ENCODE assay signal across 18 cellular contexts in genomic region chr16:30340621-30341020, GRCh38. TPM values are rescaled to one million over a fixed set of nuclear protein-coding genes. Genes with fewer than 3 reads are reported as not detected.
DNase-seq lines count a peak whose midpoint lies in the region; TF ChIP-seq lines count a peak whose summit lies in the region.
"Had no signal": no experiment of that assay in that cellular context is flagged by ENCODE, and none has a peak within 500 bp of the region (broad histone marks: within the 10 kb centered on the region; RNA-seq: fewer than 3 reads in every experiment).

No MANE protein-coding gene starts in this region.

- H3K27ac Mint-ChIP-seq in H9 (no peak overlapping the region), MCF 10A (ENCODE audit: low read depth, unreplicated experiment) (no peak overlapping the region)
- peak overlapping the region; percentile 50 for H3K27ac Mint-ChIP-seq in activated T-helper 1 cell treated with anti-CD3 and anti-CD28 coated beads, Interleukin-12 subunit alpha, Interleukin-12 subunit beta, Interleukin-2, Interleukin-4 antibody, amounts not matched to agents 30 ng/mL and 10 ng/mL and 1 ng/mL, durations not matched to agents 14 hours and 24 hours and 36 hours

- H3K4me3 Mint-ChIP-seq in H9, result no peak overlapping the region
- no peak overlapping the region for H3K4me3 Mint-ChIP-seq in activated T-helper 1 cell treated with anti-CD3 and anti-CD28 coated beads, Interleukin-12 subunit alpha, Interleukin-12 subunit beta, Interleukin-2, Interleukin-4 antibody, amounts not matched to agents 30 ng/mL and 10 ng/mL and 1 ng/mL, durations not matched to agents 14 hours and 24 hours and 36 hours
- no peak overlapping the region for H3K4me3 Mint-ChIP-seq in MCF 10A (ENCODE audit: unreplicated experiment)

- H3K36me3 Mint-ChIP-seq in H9 (ENCODE audit: insufficient read depth in 1 of 3, low read depth in 3 of 3) (peaks cover 0 to 4% (median 0%) of the 10 kb centered on the region in 3 experiments; a peak in 1 of 7 replicates), MCF 10A (ENCODE audit: insufficient read depth, unreplicated experiment) (no peaks in the 10 kb centered on the region)
- no peaks in the 10 kb centered on the region for H3K36me3 Mint-ChIP-seq in activated T-helper 1 cell treated with anti-CD3 and anti-CD28 coated beads, Interleukin-12 subunit alpha, Interleukin-12 subunit beta, Interleukin-2, Interleukin-4 antibody, amounts not matched to agents 30 ng/mL and 10 ng/mL and 1 ng/mL, durations not matched to agents 14 hours and 24 hours and 36 hours (ENCODE audit: low read depth)

- H3K79me1 ChIP-seq in H9 (ENCODE audit: insufficient read depth, low read depth, low read length, poor library complexity, severe bottlenecking), result no peaks in the 10 kb centered on the region

- H3K18ac ChIP-seq in H9 (ENCODE audit: insufficient read length, low read depth, low read length), result no peak overlapping the region

- no peak for TF ChIP-seq CTCF in H9 (conservative IDR thresholded peaks at IDR 0.05)
- no peak for TF ChIP-seq CTCF in osteoblast (IDR thresholded peaks at IDR 0.05; ENCODE audit: extremely low read depth, low read depth, low read length)
- no peak for TF ChIP-seq CTCF in MCF 10A (IDR thresholded peaks at IDR 0.05; ENCODE audit: unreplicated experiment)

- H3K4ac ChIP-seq in H9 (ENCODE audit: low read depth, low read length), result no peak overlapping the region

- H3K4me1 ChIP-seq in H9 (ENCODE audit: insufficient read depth, low read length) (no peaks in the 10 kb centered on the region; the same call in 1 of the 2 replicates), osteoblast (ENCODE audit: insufficient read depth, low read length) (no peaks in the 10 kb centered on the region), SJCRH30 (no peaks in the 10 kb centered on the region; the same call in 1 of the 2 replicates)

- H2BK15ac ChIP-seq in H9 (ENCODE audit: low read depth, low read length), result no peak overlapping the region

- no peak overlapping the region for H2BK12ac ChIP-seq in H9 (ENCODE audit: insufficient read length, low read depth, low read length)

- H3K9me3 ChIP-seq in H9 (ENCODE audit: control insufficient read depth, low read depth, low read length) (no peaks in the 10 kb centered on the region), osteoblast (ENCODE audit: low read depth, low read length) (no peaks in the 10 kb centered on the region), SJCRH30 (replicated peaks) (no peaks in the 10 kb centered on the region)
- H3K9me3 ChIP-seq: adrenal gland, mucosa of descending colon, stomach had no signal

- no peak overlapping the region for H2BK5ac ChIP-seq in H9 (ENCODE audit: insufficient read length, low read length)

- H3K27me3 ChIP-seq in H9 (ENCODE audit: insufficient read depth, low read length), result no peaks in the 10 kb centered on the region
- H3K27me3 ChIP-seq in osteoblast (ENCODE audit: insufficient read depth, low read length), result no peaks in the 10 kb centered on the region
- no peaks in the 10 kb centered on the region for H3K27me3 ChIP-seq in SJCRH30
- H3K27me3 ChIP-seq: adrenal gland, stomach had no signal

- H3K27me3 Mint-ChIP-seq in H9 (ENCODE audit: low read depth) (no peaks in the 10 kb centered on the region), MCF 10A (ENCODE audit: insufficient read depth, unreplicated experiment) (no peaks in the 10 kb centered on the region)
- H3K27me3 Mint-ChIP-seq in activated T-helper 1 cell treated with anti-CD3 and anti-CD28 coated beads, Interleukin-12 subunit alpha, Interleukin-12 subunit beta, Interleukin-2, Interleukin-4 antibody, amounts not matched to agents 30 ng/mL and 10 ng/mL and 1 ng/mL, durations not matched to agents 14 hours and 24 hours and 36 hours (ENCODE audit: insufficient read depth), result no peaks in the 10 kb centered on the region

- H4K20me1 ChIP-seq in H9 (ENCODE audit: control insufficient read depth, insufficient read depth, insufficient read length) (no peaks in the 10 kb centered on the region), osteoblast (ENCODE audit: insufficient read depth, low read length) (no peaks in the 10 kb centered on the region)

- no peaks in the 10 kb centered on the region for H3K23me2 ChIP-seq in H9 (ENCODE audit: insufficient read length, low read depth, low read length, poor library complexity, severe bottlenecking)

- peak; percentile 42 for DNase-seq in activated effector memory CD4-positive, alpha-beta T cell treated with anti-CD3 and anti-CD28 coated beads, Interleukin-2, amount 50 U/mL, for 16 hours
- DNase-seq in activated effector memory CD4-positive, alpha-beta T cell treated with Interleukin-2 at 50 U/mL for 16 hours, result no peak
- peak; percentile 27 for DNase-seq in H9
- no peak for DNase-seq in activated T-helper 1 cell treated with anti-CD3 and anti-CD28 coated beads, Interleukin-12 subunit alpha, Interleukin-12 subunit beta, Interleukin-2, Interleukin-4 antibody, amounts not matched to agents 30 ng/mL and 10 ng/mL and 1 ng/mL, durations not matched to agents 14 hours and 24 hours and 36 hours (ENCODE audit: low spot score)
- no peak for DNase-seq in osteoblast (ENCODE audit: insufficient read length, low spot score, missing footprints)
- DNase-seq in MCF 10A (ENCODE audit: unreplicated experiment), result no peak
- DNase-seq in SJCRH30, result no peak
- no peak for DNase-seq in NCI-H1092 treated with DMSO at 0.1 percent for 48 hours (lab: John Stamatoyannopoulos, UW)
- DNase-seq: activated CD4-positive, alpha-beta T cell treated with anti-CD3 and anti-CD28 coated beads for 1 hour; activated T-cell treated with anti-CD3 and anti-CD28 coated beads for 4 hours; erythroblast; mucosa of descending colon; NCI-H82; stomach had no signal

- H2AK5ac ChIP-seq in H9 (ENCODE audit: insufficient read length, low read length), result no peak overlapping the region

- WGBS in H9 (ENCODE audit: extremely low coverage, insufficient read length, low lambda C conversion rate), result no CpG with 5 or more reads among the region's 13 CpGs

- H3T11ph ChIP-seq in H9 (ENCODE audit: low read length), result no peak overlapping the region

- H3K9me3 Mint-ChIP-seq in H9 (peaks cover 2 to 3% of the 10 kb centered on the region in 2 experiments; a peak in 4 of 5 replicates), MCF 10A (ENCODE audit: unreplicated experiment) (no peaks in the 10 kb centered on the region)
- H3K9me3 Mint-ChIP-seq in activated T-helper 1 cell treated with anti-CD3 and anti-CD28 coated beads, Interleukin-12 subunit alpha, Interleukin-12 subunit beta, Interleukin-2, Interleukin-4 antibody, amounts not matched to agents 30 ng/mL and 10 ng/mL and 1 ng/mL, durations not matched to agents 14 hours and 24 hours and 36 hours, result no peaks in the 10 kb centered on the region

- H3K36me3 ChIP-seq in osteoblast (ENCODE audit: insufficient read depth, low read length), result no peaks in the 10 kb centered on the region
- H3K36me3 ChIP-seq in SJCRH30, result no peaks in the 10 kb centered on the region
- H3K36me3 ChIP-seq: adrenal gland, stomach had no signal

- no peak overlapping the region for H4K8ac ChIP-seq in H9 (replicated peaks; ENCODE audit: insufficient read length, low read depth, low read length)

- no peak overlapping the region for H4K91ac ChIP-seq in H9 (ENCODE audit: insufficient read length, low read depth, low read length)

- no peak overlapping the region for H3K27ac ChIP-seq in H9 (ENCODE audit: insufficient read length, low read depth, low read length)
- no peak overlapping the region for H3K27ac ChIP-seq in osteoblast (ENCODE audit: low read depth, low read length)
- no peak overlapping the region for H3K27ac ChIP-seq in SJCRH30
- H3K27ac ChIP-seq: adrenal gland, RWPE1, stomach had no signal

- H3K79me2 ChIP-seq in H9 (ENCODE audit: insufficient read depth, low read length) (no peaks in the 10 kb centered on the region), osteoblast (ENCODE audit: insufficient read depth, low read length) (no peaks in the 10 kb centered on the region)

- intact Hi-C loops in activated T-helper 1 cell treated with anti-CD3 and anti-CD28 coated beads, Interleukin-12 subunit alpha, Interleukin-12 subunit beta, Interleukin-2, Interleukin-4 antibody, amounts not matched to agents 30 ng/mL and 10 ng/mL and 1 ng/mL, durations not matched to agents 14 hours and 24 hours and 36 hours (cut with micrococcal nuclease), result no loop called here
- intact Hi-C loops in MCF 10A (cut with micrococcal nuclease), result no loop called here

- no peak overlapping the region for H3K23ac ChIP-seq in H9 (ENCODE audit: insufficient read length, low read depth, low read length)

- no peak overlapping the region for H2AFZ ChIP-seq in H9 (ENCODE audit: low read length)
- peak overlapping the region; percentile 41 for H2AFZ ChIP-seq in osteoblast (ENCODE audit: low read length)

- H3K14ac ChIP-seq in H9 (ENCODE audit: insufficient read depth, low read length), result no peak overlapping the region

- H3K56ac ChIP-seq in H9 (ENCODE audit: insufficient read length, low read depth, low read length), result no peak overlapping the region

- H3K4me3 ChIP-seq in osteoblast (ENCODE audit: insufficient read depth, low read length) (no peak overlapping the region), SJCRH30 (no peak overlapping the region)
- H3K4me3 ChIP-seq: adrenal gland, mucosa of descending colon, stomach had no signal

- H3K9ac ChIP-seq in H9 (ENCODE audit: extremely low read depth, insufficient read length, low read length), result no peak overlapping the region

- POLR2A ChIA-PET in MCF 10A (lab: Yijun Ruan, JAX), result no interaction called here

- H3K4me1 Mint-ChIP-seq in H9 (peaks cover 4 to 14% of the 10 kb centered on the region in 2 experiments), MCF 10A (ENCODE audit: insufficient read depth, unreplicated experiment) (peaks cover 6% of the 10 kb centered on the region)
- peaks cover 11% of the 10 kb centered on the region for H3K4me1 Mint-ChIP-seq in activated T-helper 1 cell treated with anti-CD3 and anti-CD28 coated beads, Interleukin-12 subunit alpha, Interleukin-12 subunit beta, Interleukin-2, Interleukin-4 antibody, amounts not matched to agents 30 ng/mL and 10 ng/mL and 1 ng/mL, durations not matched to agents 14 hours and 24 hours and 36 hours (ENCODE audit: low read depth)

- H4K5ac ChIP-seq in H9 (ENCODE audit: insufficient read length, low read depth, low read length), result no peak overlapping the region

- H2BK20ac ChIP-seq in H9 (ENCODE audit: low read depth, low read length, poor library complexity, severe bottlenecking), result no peak overlapping the region

- no TSS peak for BruUV-seq in MCF 10A (replicated peaks; lab: Mats Ljungman, UMichigan)

- CTCF ChIA-PET in MCF 10A (lab: Yijun Ruan, JAX), result no interaction called here

- H2BK120ac ChIP-seq in H9 (ENCODE audit: low read depth, low read length, poor library complexity, severe bottlenecking), result no peak overlapping the region

- no peak overlapping the region for H3K4me2 ChIP-seq in H9 (ENCODE audit: insufficient read depth, insufficient read length, low read length)
- no peak overlapping the region for H3K4me2 ChIP-seq in osteoblast (ENCODE audit: insufficient read depth, low read length)

RNA-seq across cellular contexts. Expression of gene CD2BP2, which starts 14.5 kb away (rescaled TPM):
- total RNA-seq in H9 (2021) (90.1 and 90.2 TPM in 2 replicates), osteoblast (30.9 and 32.9 TPM in 2 replicates), MCF 10A (2022) (48.4 and 58.9 TPM in 2 replicates)
- 100 and 104 TPM in 2 replicates for total RNA-seq in activated T-helper 1 cell treated with anti-CD3 and anti-CD28 coated beads, Interleukin-12 subunit alpha, Interleukin-12 subunit beta, Interleukin-2, Interleukin-4 antibody, amounts not matched to agents 30 ng/mL and 10 ng/mL and 1 ng/mL, durations not matched to agents 14 hours and 24 hours and 36 hours
- total RNA-seq in SJCRH30 (2014; rRNA removed; shearing (Covaris generic)), result 52.2 and 52.3 TPM in 2 replicates

RNA-seq across cellular contexts. Expression of gene TBC1D10B, which starts 29.7 kb away (rescaled TPM):
- total RNA-seq in H9 (2021) (25.6 and 25.8 TPM in 2 replicates), osteoblast (26.5 and 31.5 TPM in 2 replicates), MCF 10A (2022) (46.5 and 48.0 TPM in 2 replicates)
- total RNA-seq in activated T-helper 1 cell treated with anti-CD3 and anti-CD28 coated beads, Interleukin-12 subunit alpha, Interleukin-12 subunit beta, Interleukin-2, Interleukin-4 antibody, amounts not matched to agents 30 ng/mL and 10 ng/mL and 1 ng/mL, durations not matched to agents 14 hours and 24 hours and 36 hours, result 68.9 and 73.6 TPM in 2 replicates
- 33.7 and 36.0 TPM in 2 replicates for total RNA-seq in SJCRH30 (2014; rRNA removed; shearing (Covaris generic))

RNA-seq across cellular contexts. Expression of gene MYL11, which starts 34.0 kb away (rescaled TPM):
- 0.70 and 1.4 TPM in 2 replicates for total RNA-seq in H9 (2021)
- total RNA-seq in activated T-helper 1 cell treated with anti-CD3 and anti-CD28 coated beads, Interleukin-12 subunit alpha, Interleukin-12 subunit beta, Interleukin-2, Interleukin-4 antibody, amounts not matched to agents 30 ng/mL and 10 ng/mL and 1 ng/mL, durations not matched to agents 14 hours and 24 hours and 36 hours, result 2.0 and 2.7 TPM in 2 replicates
- total RNA-seq in osteoblast, result not detected in 2 replicates
- 1.2 and 1.6 TPM in 2 replicates for total RNA-seq in MCF 10A (2022)
- 10.8 and 13.1 TPM in 2 replicates for total RNA-seq in SJCRH30 (2014; rRNA removed; shearing (Covaris generic))
- total RNA-seq: left lobe of liver, omental fat pad, stomach had no signal

RNA-seq across cellular contexts. Expression of gene SEPTIN1, which starts 41.7 kb away (rescaled TPM):
- total RNA-seq in H9 (2021) (1.4 and 2.5 TPM in 2 replicates), osteoblast (0.29 TPM in 1 of 2 replicates, not detected in the other), MCF 10A (2022) (1.3 and 1.7 TPM in 2 replicates)
- 195 and 200 TPM in 2 replicates for total RNA-seq in activated T-helper 1 cell treated with anti-CD3 and anti-CD28 coated beads, Interleukin-12 subunit alpha, Interleukin-12 subunit beta, Interleukin-2, Interleukin-4 antibody, amounts not matched to agents 30 ng/mL and 10 ng/mL and 1 ng/mL, durations not matched to agents 14 hours and 24 hours and 36 hours
- 0.23 and 0.45 TPM in 2 replicates for total RNA-seq in SJCRH30 (2014; rRNA removed; shearing (Covaris generic))

RNA-seq across cellular contexts. Expression of gene ZNF48, which starts 54.6 kb away (rescaled TPM):
- total RNA-seq in H9 (2021) (57.3 and 61.2 TPM in 2 replicates), osteoblast (10.0 and 10.9 TPM in 2 replicates), MCF 10A (2022) (11.0 and 12.4 TPM in 2 replicates)
- total RNA-seq in activated T-helper 1 cell treated with anti-CD3 and anti-CD28 coated beads, Interleukin-12 subunit alpha, Interleukin-12 subunit beta, Interleukin-2, Interleukin-4 antibody, amounts not matched to agents 30 ng/mL and 10 ng/mL and 1 ng/mL, durations not matched to agents 14 hours and 24 hours and 36 hours, result 20.2 and 21.4 TPM in 2 replicates
- total RNA-seq in SJCRH30 (2014; rRNA removed; shearing (Covaris generic)), result 9.3 and 10.1 TPM in 2 replicates

Comparison
In these comparisons a context has a peak if more than half of its experiments do, and no peak if none do; other contexts are left out.
1. DNase-seq: peak in activated effector memory CD4-positive, alpha-beta T cell treated with anti-CD3 and anti-CD28 coated beads, Interleukin-2, amount 50 U/mL, for 16 hours (single experiment) and H9 (single experiment); none in activated effector memory CD4-positive, alpha-beta T cell treated with Interleukin-2 at 50 U/mL for 16 hours (single experiment), activated T-helper 1 cell treated with anti-CD3 and anti-CD28 coated beads, Interleukin-12 subunit alpha, Interleukin-12 subunit beta, Interleukin-2, Interleukin-4 antibody, amounts not matched to agents 30 ng/mL and 10 ng/mL and 1 ng/mL, durations not matched to agents 14 hours and 24 hours and 36 hours (single experiment), osteoblast (single experiment), MCF 10A (single experiment), SJCRH30 (0 of 2) and NCI-H1092 treated with DMSO at 0.1 percent for 48 hours (single experiment).